1 cellular context compared by ENCODE assay signal in genomic region chr1:56803561-56804156, GRCh38.
TF ChIP-seq lines count a peak whose summit lies in the region.

No MANE protein-coding gene starts in this region.

TF ChIP-seq in HepG2, 621 proteins besides CTCF, POLR2A, EP300 and RAD21 (continued from another document):
- peak; percentile 52; the same call in 1 of the 2 replicates for TF ChIP-seq STAT6 (CRISPR knock-in tag; IDR thresholded peaks at IDR 0.05; ENCODE audit: borderline replicate concordance)
- TF ChIP-seq MLX (CRISPR knock-in tag; IDR thresholded peaks at IDR 0.05), result no peak
- TF ChIP-seq ZBTB33 (CRISPR knock-in tag; IDR thresholded peaks at IDR 0.05), result peak; percentile 93
- peak; percentile 9; the same call in 1 of the 2 replicates for TF ChIP-seq CEBPG (CRISPR knock-in tag; IDR thresholded peaks at IDR 0.05)
- peak; percentile 86 for TF ChIP-seq SMC3 (IDR thresholded peaks at IDR 0.05; ENCODE audit: low read length)
- peak; percentile 53; the same call in 1 of the 2 replicates for TF ChIP-seq ZMYM4 (CRISPR knock-in tag; IDR thresholded peaks at IDR 0.05)
- TF ChIP-seq CHD2 (IDR thresholded peaks at IDR 0.05; ENCODE audit: low read depth, low read length), result no peak
- TF ChIP-seq HMG20B (CRISPR knock-in tag; conservative IDR thresholded peaks at IDR 0.05), result no peak
